Comparison of ENCODE assay signal across 1 cellular context in genomic region chr16:67482260-67482924, GRCh38.
TF ChIP-seq lines count a peak whose summit lies in the region.

No MANE protein-coding gene starts in this region.

TF ChIP-seq in IMR-90, 13 proteins besides CTCF, POLR2A, EP300 and RAD21 (continued from another document):
- no peak for TF ChIP-seq USF2 (IDR thresholded peaks at IDR 0.05; ENCODE audit: low read depth, low read length)
- TF ChIP-seq CEBPB (IDR thresholded peaks at IDR 0.05; ENCODE audit: low read depth, low read length): no peak
- no peak for TF ChIP-seq RCOR1 (IDR thresholded peaks at IDR 0.05; ENCODE audit: insufficient replicate concordance, low read length)
- TF ChIP-seq MAFK (IDR thresholded peaks at IDR 0.05; ENCODE audit: low read depth, low read length): no peak
- no peak for TF ChIP-seq RFX5 (IDR thresholded peaks at IDR 0.05; ENCODE audit: low read depth, low read length)
- TF ChIP-seq NFE2L2 (IDR thresholded peaks at IDR 0.05; ENCODE audit: low read depth, low read length): no peak
- no peak for TF ChIP-seq ELK1 (IDR thresholded peaks at IDR 0.05; ENCODE audit: borderline replicate concordance, low read depth, low read length)
- no peak for TF ChIP-seq MAZ (IDR thresholded peaks at IDR 0.05; ENCODE audit: borderline replicate concordance, low read depth, low read length)
- no peak for TF ChIP-seq CHD1 (IDR thresholded peaks at IDR 0.05; ENCODE audit: low read depth, low read length)
- TF ChIP-seq MXI1 (IDR thresholded peaks at IDR 0.05; ENCODE audit: borderline replicate concordance, low read depth, low read length): no peak
TF ChIP-seq in IMR-90: peak in this region for 0.
